1 cellular context compared by ENCODE assay signal in genomic region chr16:66946974-66947301, GRCh38.
TF ChIP-seq lines count a peak whose summit lies in the region.

No MANE protein-coding gene starts in this region.

TF ChIP-seq in HCT116, 20 proteins besides CTCF, POLR2A, EP300 and RAD21:
- no peak for TF ChIP-seq EZH2 (IDR thresholded peaks at IDR 0.05)
- no peak for TF ChIP-seq SP1 (IDR thresholded peaks at IDR 0.05; ENCODE audit: low read depth)
- no peak for TF ChIP-seq CBX3 (IDR thresholded peaks at IDR 0.05; ENCODE audit: low read depth)
- no peak for TF ChIP-seq SRF (IDR thresholded peaks at IDR 0.05; ENCODE audit: low read depth)
- TF ChIP-seq, protein P1, sequence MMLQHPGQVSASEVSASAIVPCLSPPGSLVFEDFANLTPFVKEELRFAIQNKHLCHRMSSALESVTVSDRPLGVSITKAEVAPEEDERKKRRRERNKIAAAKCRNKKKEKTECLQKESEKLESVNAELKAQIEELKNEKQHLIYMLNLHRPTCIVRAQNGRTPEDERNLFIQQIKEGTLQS (IDR thresholded peaks at IDR 0.05) = no peak
- no peak for TF ChIP-seq CEBPB (IDR thresholded peaks at IDR 0.05; ENCODE audit: low read depth)
- no peak for TF ChIP-seq ZFX (IDR thresholded peaks at IDR 0.05)
- TF ChIP-seq, protein P2, sequence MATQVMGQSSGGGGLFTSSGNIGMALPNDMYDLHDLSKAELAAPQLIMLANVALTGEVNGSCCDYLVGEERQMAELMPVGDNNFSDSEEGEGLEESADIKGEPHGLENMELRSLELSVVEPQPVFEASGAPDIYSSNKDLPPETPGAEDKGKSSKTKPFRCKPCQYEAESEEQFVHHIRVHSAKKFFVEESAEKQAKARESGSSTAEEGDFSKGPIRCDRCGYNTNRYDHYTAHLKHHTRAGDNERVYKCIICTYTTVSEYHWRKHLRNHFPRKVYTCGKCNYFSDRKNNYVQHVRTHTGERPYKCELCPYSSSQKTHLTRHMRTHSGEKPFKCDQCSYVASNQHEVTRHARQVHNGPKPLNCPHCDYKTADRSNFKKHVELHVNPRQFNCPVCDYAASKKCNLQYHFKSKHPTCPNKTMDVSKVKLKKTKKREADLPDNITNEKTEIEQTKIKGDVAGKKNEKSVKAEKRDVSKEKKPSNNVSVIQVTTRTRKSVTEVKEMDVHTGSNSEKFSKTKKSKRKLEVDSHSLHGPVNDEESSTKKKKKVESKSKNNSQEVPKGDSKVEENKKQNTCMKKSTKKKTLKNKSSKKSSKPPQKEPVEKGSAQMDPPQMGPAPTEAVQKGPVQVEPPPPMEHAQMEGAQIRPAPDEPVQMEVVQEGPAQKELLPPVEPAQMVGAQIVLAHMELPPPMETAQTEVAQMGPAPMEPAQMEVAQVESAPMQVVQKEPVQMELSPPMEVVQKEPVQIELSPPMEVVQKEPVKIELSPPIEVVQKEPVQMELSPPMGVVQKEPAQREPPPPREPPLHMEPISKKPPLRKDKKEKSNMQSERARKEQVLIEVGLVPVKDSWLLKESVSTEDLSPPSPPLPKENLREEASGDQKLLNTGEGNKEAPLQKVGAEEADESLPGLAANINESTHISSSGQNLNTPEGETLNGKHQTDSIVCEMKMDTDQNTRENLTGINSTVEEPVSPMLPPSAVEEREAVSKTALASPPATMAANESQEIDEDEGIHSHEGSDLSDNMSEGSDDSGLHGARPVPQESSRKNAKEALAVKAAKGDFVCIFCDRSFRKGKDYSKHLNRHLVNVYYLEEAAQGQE (IDR thresholded peaks at IDR 0.05; ENCODE audit: low read depth) = no peak
- TF ChIP-seq YY1 (IDR thresholded peaks at IDR 0.05; ENCODE audit: extremely low read depth, insufficient replicate concordance, low read depth, low read length) = no peak
- TF ChIP-seq SIN3A (IDR thresholded peaks at IDR 0.05; ENCODE audit: low read depth) = no peak
